1 cellular context compared by ENCODE assay signal in the genomic region with DNA sequence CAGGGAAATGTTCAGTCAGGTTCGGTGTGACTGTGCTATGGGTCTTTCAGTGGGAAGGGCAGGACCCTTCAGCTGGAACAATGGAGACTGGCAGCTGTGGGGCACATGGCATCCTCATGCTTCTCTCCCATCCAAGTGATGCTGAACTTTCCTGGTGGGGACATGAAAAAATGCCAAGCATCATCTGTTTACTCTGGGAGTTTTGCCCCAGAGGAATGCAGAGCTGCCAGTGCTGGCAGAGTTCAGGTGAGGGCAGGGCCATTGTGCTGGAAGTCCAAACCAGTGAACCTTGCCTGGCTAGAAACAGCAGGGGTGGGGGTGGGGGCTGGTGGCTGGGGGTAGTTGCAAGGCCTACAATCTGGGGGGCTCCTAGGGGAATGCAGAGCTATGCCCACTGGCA.
TF ChIP-seq lines count a peak whose summit lies in the region.

No MANE protein-coding gene starts in this region.

TF ChIP-seq in IMR-90, 13 proteins besides CTCF, POLR2A, EP300 and RAD21:
- no peak for TF ChIP-seq FOS (IDR thresholded peaks at IDR 0.05; ENCODE audit: low read depth, low read length)
